15 cellular contexts compared by ENCODE assay signal in the genomic region with DNA sequence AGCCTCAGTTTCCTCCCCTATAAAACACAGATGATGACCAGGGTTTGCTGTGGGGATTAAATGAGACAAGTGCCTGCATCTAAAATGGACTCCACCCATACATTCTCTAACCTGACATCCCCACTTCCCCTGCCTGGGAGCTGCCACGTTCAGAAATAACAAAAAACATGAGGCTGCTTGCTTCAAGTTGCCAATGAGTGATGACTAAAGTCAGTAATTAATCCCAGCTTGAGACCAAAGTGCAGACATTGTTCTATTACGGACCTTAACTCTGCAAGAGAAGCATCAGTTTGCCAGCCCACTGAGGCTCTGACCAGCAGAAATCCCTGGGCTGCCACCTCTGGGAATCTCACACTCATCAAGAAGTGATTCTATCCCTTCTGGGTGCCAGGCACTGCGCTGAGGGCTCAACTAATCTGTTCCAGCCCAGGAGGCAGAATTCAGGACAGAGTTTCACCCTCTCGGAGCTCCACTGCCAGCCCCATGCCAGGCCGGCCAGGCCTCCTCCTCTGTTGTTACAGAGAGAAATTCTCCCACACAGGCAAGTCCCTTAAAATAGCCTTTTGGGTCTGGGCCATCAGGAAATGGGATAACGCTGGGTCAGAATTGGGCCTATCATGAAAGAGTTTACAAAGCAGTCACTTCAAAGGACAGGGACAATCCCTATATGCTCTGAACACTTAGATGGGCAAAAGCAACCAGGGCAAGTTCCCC. TPM values are rescaled to one million over a fixed set of nuclear protein-coding genes. Genes with fewer than 3 reads are reported as not detected.
A peak's percentile ranks its signal among the peaks of the same experiment; 100 is the strongest.
DNase-seq lines count a peak whose midpoint lies in the region; ATAC-seq and TF ChIP-seq lines count a peak whose summit lies in the region.
"Had no signal": no experiment of that assay in that cellular context is flagged by ENCODE, and none has a peak within 500 bp of the region (broad histone marks: within the 10 kb centered on the region; RNA-seq: fewer than 3 reads in every experiment).

No MANE protein-coding gene starts in this region.

- H3K27ac ChIP-seq in tibial nerve: peak overlapping the region; percentile 20 to 84 (median 52)

- H3K27me3 ChIP-seq in tibial nerve: no peaks in the 10 kb centered on the region

- no peak for TF ChIP-seq EP300 in tibial nerve (IDR thresholded peaks at IDR 0.05)

- H3K9me3 ChIP-seq in tibial nerve: no peaks in the 10 kb centered on the region

- WGBS in tibial nerve, 2 donors: 33 to 36% methylated on average over 6 of the region's 6 CpGs

- H3K4me3 ChIP-seq in fibroblast of mammary gland (ENCODE audit: control insufficient read depth, low read depth, low read length) (no peak overlapping the region), tibial nerve (no peak overlapping the region)

- H3K4me1 ChIP-seq in tibial nerve: peaks cover 0 to 74% (median 45%) of the 10 kb centered on the region in 4 donors

- ATAC-seq in SK-N-SH treated with all-trans-retinoic acid at 6 μM for 48 hours: peak; percentile 87
- ATAC-seq in GM18498 (IDR thresholded peaks at IDR 0.05; ENCODE audit: unreplicated experiment): no peak
- no peak for ATAC-seq in GM18868 (IDR thresholded peaks at IDR 0.05; ENCODE audit: unreplicated experiment)
- ATAC-seq: HCT116; natural killer cell treated with Interleukin-12 subunit alpha and Interleukin-12 subunit beta and Interleukin-15 and Interleukin-18, amount 100 ng/mL, for 72 hours; stimulated activated effector memory CD8-positive, alpha-beta T cell treated with anti-CD3 and anti-CD28 coated beads, Interleukin-12 subunit alpha, Interleukin-12 subunit beta, amount 100 ng/mL, for 72 hours had no signal

- DNase-seq in fibroblast of mammary gland (ENCODE audit: low read depth) (peak; percentile 93), mesenteric fat pad (ENCODE audit: low spot score) (peak; percentile 87), tibial nerve (ENCODE audit: low spot score in 2 of 2) (no peak), islet precursor cell (no peak), NCI-H1417 (lab: John Stamatoyannopoulos, UW) (no peak)
- DNase-seq: activated CD4-positive, alpha-beta memory T cell treated with anti-CD3 and anti-CD28 coated beads for 36 hours; activated naive CD4-positive, alpha-beta T cell treated with Interleukin-2 at 50 U/mL for 16 hours; effector CD4-positive, alpha-beta T cell; NCI-H187 treated with DMSO at 0.1 percent for 48 hours had no signal

- no peak for TF ChIP-seq POLR2A in tibial nerve (IDR thresholded peaks at IDR 0.05)

- TF ChIP-seq CTCF in fibroblast of mammary gland (conservative IDR thresholded peaks at IDR 0.05; ENCODE audit: control insufficient read depth, insufficient read depth, low read depth, low read length) (no peak), tibial nerve (IDR thresholded peaks at IDR 0.05) (no peak)

- H3K36me3 ChIP-seq in tibial nerve: no peaks in the 10 kb centered on the region

TF ChIP-seq in SK-N-SH treated with all-trans-retinoic acid at 6 μM for 48 hours, 23 proteins besides CTCF, POLR2A, EP300 and RAD21:
- TF ChIP-seq OSR1 (CRISPR knock-in tag; IDR thresholded peaks at IDR 0.05): no peak
- peak; percentile 33; the same call in 1 of the 2 replicates for TF ChIP-seq TCF4 (CRISPR knock-in tag; IDR thresholded peaks at IDR 0.05; ENCODE audit: borderline replicate concordance)
- TF ChIP-seq RARB (CRISPR knock-in tag; IDR thresholded peaks at IDR 0.05): no peak
- TF ChIP-seq CSDC2 (CRISPR knock-in tag; IDR thresholded peaks at IDR 0.05): no peak
- TF ChIP-seq SNAI2 (CRISPR knock-in tag; IDR thresholded peaks at IDR 0.05): no peak
- TF ChIP-seq, protein P1, sequence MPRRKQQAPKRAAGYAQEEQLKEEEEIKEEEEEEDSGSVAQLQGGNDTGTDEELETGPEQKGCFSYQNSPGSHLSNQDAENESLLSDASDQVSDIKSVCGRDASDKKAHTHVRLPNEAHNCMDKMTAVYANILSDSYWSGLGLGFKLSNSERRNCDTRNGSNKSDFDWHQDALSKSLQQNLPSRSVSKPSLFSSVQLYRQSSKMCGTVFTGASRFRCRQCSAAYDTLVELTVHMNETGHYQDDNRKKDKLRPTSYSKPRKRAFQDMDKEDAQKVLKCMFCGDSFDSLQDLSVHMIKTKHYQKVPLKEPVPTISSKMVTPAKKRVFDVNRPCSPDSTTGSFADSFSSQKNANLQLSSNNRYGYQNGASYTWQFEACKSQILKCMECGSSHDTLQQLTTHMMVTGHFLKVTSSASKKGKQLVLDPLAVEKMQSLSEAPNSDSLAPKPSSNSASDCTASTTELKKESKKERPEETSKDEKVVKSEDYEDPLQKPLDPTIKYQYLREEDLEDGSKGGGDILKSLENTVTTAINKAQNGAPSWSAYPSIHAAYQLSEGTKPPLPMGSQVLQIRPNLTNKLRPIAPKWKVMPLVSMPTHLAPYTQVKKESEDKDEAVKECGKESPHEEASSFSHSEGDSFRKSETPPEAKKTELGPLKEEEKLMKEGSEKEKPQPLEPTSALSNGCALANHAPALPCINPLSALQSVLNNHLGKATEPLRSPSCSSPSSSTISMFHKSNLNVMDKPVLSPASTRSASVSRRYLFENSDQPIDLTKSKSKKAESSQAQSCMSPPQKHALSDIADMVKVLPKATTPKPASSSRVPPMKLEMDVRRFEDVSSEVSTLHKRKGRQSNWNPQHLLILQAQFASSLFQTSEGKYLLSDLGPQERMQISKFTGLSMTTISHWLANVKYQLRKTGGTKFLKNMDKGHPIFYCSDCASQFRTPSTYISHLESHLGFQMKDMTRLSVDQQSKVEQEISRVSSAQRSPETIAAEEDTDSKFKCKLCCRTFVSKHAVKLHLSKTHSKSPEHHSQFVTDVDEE (CRISPR knock-in tag; IDR thresholded peaks at IDR 0.05): no peak

RNA-seq across cellular contexts. Expression of a gene that starts 11.4 kb away (rescaled TPM):
- 51.3 TPM for total RNA-seq in mesenteric fat pad
- total RNA-seq in tibial nerve: 100 to 1,000 TPM; 128 to 154 (median 136) TPM

Comparison
In these comparisons a context has a peak if more than half of its experiments do, and no peak if none do; other contexts are left out.
1. DNase-seq: peak in fibroblast of mammary gland (single experiment) and mesenteric fat pad (single experiment); none in tibial nerve (0 of 2), islet precursor cell (single experiment) and NCI-H1417 (0 of 3).